Comparison of ENCODE assay signal across 18 cellular contexts in genomic region chr20:59064214-59064722, GRCh38. TPM values are rescaled to one million over a fixed set of nuclear protein-coding genes. Genes with fewer than 3 reads are reported as not detected.
DNase-seq lines count a peak whose midpoint lies in the region; ATAC-seq, FAIRE-seq and TF ChIP-seq lines count a peak whose summit lies in the region.
"Had no signal": no experiment of that assay in that cellular context is flagged by ENCODE, and none has a peak within 500 bp of the region (broad histone marks: within the 10 kb centered on the region; RNA-seq: fewer than 3 reads in every experiment).

No MANE protein-coding gene starts in this region.

- H3K9ac ChIP-seq in endothelial cell of umbilical vein (replicated peaks; ENCODE audit: extremely low read depth, insufficient read depth, low read length) (no peak overlapping the region), stomach smooth muscle (ENCODE audit: low read length in 2 of 2) (peak overlapping the region in 1 of 2 donors; percentile 22)

- intact Hi-C loops in Right ventricle myocardium superior (cut with DNase I) (no loop called here), endothelial cell of umbilical vein (cut with micrococcal nuclease) (no loop called here)
- intact Hi-C loops in naive thymus-derived CD4-positive, alpha-beta T cell (cut with micrococcal nuclease) = no loop called here

- no peak for DNase-seq in cardiac muscle cell (ENCODE audit: low read depth in 1 of 2, low spot score in 1 of 2)
- DNase-seq in Right ventricle myocardium superior = no peak
- peak; percentile 33 for DNase-seq in NCI-H2171 (lab: John Stamatoyannopoulos, UW)
- no peak for DNase-seq in endothelial cell of umbilical vein (ENCODE audit: low read depth, low spot score)
- DNase-seq in HuH-7 (ENCODE audit: low spot score) = no peak
- no peak for DNase-seq in immature natural killer cell
- no peak for DNase-seq in naive thymus-derived CD4-positive, alpha-beta T cell
- DNase-seq: ACHN; activated CD8-positive, alpha-beta memory T cell treated with anti-CD3 and anti-CD28 coated beads, Interleukin-2, amount 50 U/mL, for 48 hours; central memory CD4-positive, alpha-beta T cell; stimulated activated CD4-positive, alpha-beta T cell treated with anti-CD3 and anti-CD28 coated beads, Interleukin-15, amount 100 ng/mL, for 24 hours had no signal

- ATAC-seq in Right ventricle myocardium superior (ENCODE audit: poor library complexity) = no peak
- ATAC-seq in naive thymus-derived CD4-positive, alpha-beta T cell = no peak
- ATAC-seq: WTC11 had no signal

- no peak for TF ChIP-seq POLR2A in endothelial cell of umbilical vein (IDR thresholded peaks at IDR 0.05; ENCODE audit: low read depth, low read length)

- TF ChIP-seq CTCF in cardiac muscle cell (IDR thresholded peaks at IDR 0.05; ENCODE audit: low read depth, low read length) = no peak
- TF ChIP-seq CTCF in endothelial cell of umbilical vein (IDR thresholded peaks at IDR 0.05; ENCODE audit: extremely low read depth in 1 of 2, insufficient read depth in 1 of 2, low read depth in 1 of 2, low read length in 2 of 2) = no peak

- H4K20me1 ChIP-seq in endothelial cell of umbilical vein (replicated peaks; ENCODE audit: control insufficient read depth, extremely low read depth, insufficient read depth, low read length) = no peaks in the 10 kb centered on the region

- POLR2A ChIA-PET in endothelial cell of umbilical vein (lab: Charles Lee) = interaction anchor here (0.9 kb wide), 1 partner anchor 21 kb away, joined by 3 read pairs; no protein-coding TSS in a partner anchor
- POLR2A ChIA-PET in naive thymus-derived CD4-positive, alpha-beta T cell (lab: Charles Lee) = interaction anchor here (1.0 kb wide), 1 partner anchor 15 kb away, joined by 3 read pairs; no protein-coding TSS in a partner anchor

- H3K9me3 Mint-ChIP-seq in immature natural killer cell = no peaks in the 10 kb centered on the region
- no peaks in the 10 kb centered on the region for H3K9me3 Mint-ChIP-seq in naive thymus-derived CD4-positive, alpha-beta T cell

- H2AFZ ChIP-seq in endothelial cell of umbilical vein (ENCODE audit: low read depth, low read length) = no peak overlapping the region

- H3K9me1 ChIP-seq in endothelial cell of umbilical vein (replicated peaks; ENCODE audit: control insufficient read depth, extremely low read depth, insufficient read depth, low read length) = no peaks in the 10 kb centered on the region

- H3K27me3 ChIP-seq in cardiac muscle cell (no peaks in the 10 kb centered on the region), endothelial cell of umbilical vein (ENCODE audit: control insufficient read depth in 2 of 2, insufficient read depth in 2 of 2, low read length in 2 of 2) (peaks cover 4 to 24% of the 10 kb centered on the region in 2 experiments), stomach smooth muscle (ENCODE audit: control insufficient read depth in 1 of 2, insufficient read depth in 2 of 2, low read length in 2 of 2) (no peaks in the 10 kb centered on the region)
- H3K27me3 ChIP-seq in naive thymus-derived CD4-positive, alpha-beta T cell (ENCODE audit: control insufficient read depth in 2 of 2, insufficient read depth in 2 of 2, low read length in 2 of 2) = no peaks in the 10 kb centered on the region
- H3K27me3 ChIP-seq: tibial nerve had no signal

- H3K9me3 ChIP-seq in cardiac muscle cell (ENCODE audit: low read depth) (no peaks in the 10 kb centered on the region), endothelial cell of umbilical vein (replicated peaks; ENCODE audit: control insufficient read depth, insufficient read depth, low read length) (no peaks in the 10 kb centered on the region), stomach smooth muscle (ENCODE audit: control insufficient read depth in 2 of 2, low read length in 2 of 2) (no peaks in the 10 kb centered on the region)
- H3K9me3 ChIP-seq in naive thymus-derived CD4-positive, alpha-beta T cell (ENCODE audit: control insufficient read depth in 2 of 3, low read length in 3 of 3) = no peaks in the 10 kb centered on the region
- H3K9me3 ChIP-seq: tibial nerve had no signal

- peak overlapping the region; percentile 86 for H3K4me2 ChIP-seq in endothelial cell of umbilical vein (ENCODE audit: insufficient read depth, low read length)

- no peaks in the 10 kb centered on the region for H3K4me1 Mint-ChIP-seq in immature natural killer cell
- no peaks in the 10 kb centered on the region for H3K4me1 Mint-ChIP-seq in naive thymus-derived CD4-positive, alpha-beta T cell

- no TSS peak for BruUV-seq in endothelial cell of umbilical vein (replicated peaks; lab: Mats Ljungman, UMichigan)

- H3K4me1 ChIP-seq in cardiac muscle cell (ENCODE audit: low read depth) (peaks cover 22% of the 10 kb centered on the region), endothelial cell of umbilical vein (ENCODE audit: control insufficient read depth, extremely low read depth, insufficient read depth, low read length) (peaks cover 14% of the 10 kb centered on the region), stomach smooth muscle (ENCODE audit: control insufficient read depth, insufficient read depth, low read length) (peaks cover 7% of the 10 kb centered on the region)
- H3K4me1 ChIP-seq in naive thymus-derived CD4-positive, alpha-beta T cell (ENCODE audit: control insufficient read depth in 2 of 2, insufficient read depth in 2 of 2, low read length in 2 of 2) = no peaks in the 10 kb centered on the region

- H3K27ac ChIP-seq in cardiac muscle cell (peak overlapping the region; percentile 78), endothelial cell of umbilical vein (ENCODE audit: insufficient read depth, low read depth, low read length) (no peak overlapping the region), stomach smooth muscle (ENCODE audit: low read length) (no peak overlapping the region)
- no peak overlapping the region for H3K27ac ChIP-seq in naive thymus-derived CD4-positive, alpha-beta T cell (ENCODE audit: low read depth, low read length)
- H3K27ac ChIP-seq: tibial nerve had no signal

- FAIRE-seq in endothelial cell of umbilical vein (lab: Jason Lieb, UNC) = no peak
- FAIRE-seq: D721Med had no signal

- H3K4me3 Mint-ChIP-seq in immature natural killer cell = no peak overlapping the region
- no peak overlapping the region for H3K4me3 Mint-ChIP-seq in naive thymus-derived CD4-positive, alpha-beta T cell
- H3K4me3 Mint-ChIP-seq: activated naive CD8-positive, alpha-beta T cell; WTC11 had no signal

- no peaks in the 10 kb centered on the region for H3K79me2 ChIP-seq in endothelial cell of umbilical vein (ENCODE audit: control insufficient read depth, insufficient read depth, low read length)

- H3K4me3 ChIP-seq in cardiac muscle cell (no peak overlapping the region), endothelial cell of umbilical vein (replicated peaks in 1 of 3; ENCODE audit: insufficient read depth in 1 of 3, low read depth in 1 of 3, low read length in 3 of 3) (no peak overlapping the region), stomach smooth muscle (ENCODE audit: low read length in 2 of 2) (peak overlapping the region; percentile 40 to 43)
- no peak overlapping the region for H3K4me3 ChIP-seq in naive thymus-derived CD4-positive, alpha-beta T cell (ENCODE audit: low read length)
- H3K4me3 ChIP-seq: lung, tibial nerve had no signal

- CTCF ChIA-PET in endothelial cell of umbilical vein (lab: Charles Lee) = interaction anchor here (0.8 to 2.1 kb wide), 4 partner anchors 8 to 24 kb away, joined by 3 to 10 read pairs (median 4); no protein-coding TSS in a partner anchor
- CTCF ChIA-PET in naive thymus-derived CD4-positive, alpha-beta T cell (lab: Charles Lee) = no interaction called here

- no peak overlapping the region for H3K27ac Mint-ChIP-seq in immature natural killer cell
- no peak overlapping the region for H3K27ac Mint-ChIP-seq in naive thymus-derived CD4-positive, alpha-beta T cell
- H3K27ac Mint-ChIP-seq: activated naive CD8-positive, alpha-beta T cell; WTC11 had no signal

- H3K36me3 Mint-ChIP-seq in immature natural killer cell = no peaks in the 10 kb centered on the region
- H3K36me3 Mint-ChIP-seq in naive thymus-derived CD4-positive, alpha-beta T cell = no peaks in the 10 kb centered on the region
- H3K36me3 Mint-ChIP-seq: activated naive CD8-positive, alpha-beta T cell; WTC11 had no signal

- peaks cover 5 to 9% (median 8%) of the 10 kb centered on the region in 3 donors for H3K27me3 Mint-ChIP-seq in immature natural killer cell (ENCODE audit: low read depth in 3 of 3)
- H3K27me3 Mint-ChIP-seq in naive thymus-derived CD4-positive, alpha-beta T cell = peaks cover 0 to 61% (median 3%) of the 10 kb centered on the region in 5 donors

- dilution Hi-C loops in endothelial cell of umbilical vein (cut with MboI; ENCODE audit: extremely low pct_ligation_motif_present, low sequenced_read_pairs) = no loop called here

- H3K36me3 ChIP-seq in cardiac muscle cell (no peaks in the 10 kb centered on the region), endothelial cell of umbilical vein (ENCODE audit: control insufficient read depth in 2 of 2, extremely low read depth in 1 of 2, insufficient read depth in 2 of 2, low read length in 2 of 2) (no peaks in the 10 kb centered on the region), stomach smooth muscle (ENCODE audit: control insufficient read depth in 2 of 2, insufficient read depth in 2 of 2, low read length in 2 of 2) (no peaks in the 10 kb centered on the region)
- no peaks in the 10 kb centered on the region for H3K36me3 ChIP-seq in naive thymus-derived CD4-positive, alpha-beta T cell (ENCODE audit: control insufficient read depth in 2 of 3, insufficient read depth in 3 of 3, low read length in 3 of 3)
- H3K36me3 ChIP-seq: tibial nerve had no signal

RNA-seq across cellular contexts. Expression of gene PRELID3B, which starts 21.7 kb away (rescaled TPM):
- total RNA-seq in cardiac muscle cell (37.6 and 40.9 TPM in 2 replicates), Right ventricle myocardium superior (37.6 TPM), endothelial cell of umbilical vein (47.4 and 57.2 TPM in 2 replicates)
- polyA plus RNA-seq in cardiac muscle cell (30.0 and 39.5 TPM in 2 replicates), endothelial cell of umbilical vein (12.1 and 14.9 TPM in 2 replicates), immature natural killer cell (10 to 100 TPM; 31.5 to 43.3 (median 37.8) TPM)
- polyA plus RNA-seq in endothelial cell of umbilical vein (2011; cell fraction: cytosol; rRNA removed) = 26.1 and 28.8 TPM in 2 replicates
- polyA plus RNA-seq in endothelial cell of umbilical vein (2011; cell fraction: nucleus; rRNA removed) = 15.9 and 16.0 TPM in 2 replicates
- 43.9 and 54.5 TPM in 2 replicates for polyA plus RNA-seq in endothelial cell of umbilical vein (2012)
- polyA minus RNA-seq in endothelial cell of umbilical vein = 88.1 and 114 TPM in 2 replicates
- polyA minus RNA-seq in endothelial cell of umbilical vein (2011; cell fraction: cytosol; rRNA and poly(A)+ RNA removed) = 126 TPM
- 17.4 and 22.8 TPM in 2 replicates for polyA minus RNA-seq in endothelial cell of umbilical vein (2011; cell fraction: nucleus; rRNA and poly(A)+ RNA removed)
- 10 to 100 TPM; 37.1 to 70.4 (median 44.0) TPM for total RNA-seq in naive thymus-derived CD4-positive, alpha-beta T cell
- 10 to 100 TPM; 17.6 to 27.4 TPM for polyA plus RNA-seq in naive thymus-derived CD4-positive, alpha-beta T cell

RNA-seq across cellular contexts. Expression of gene ATP5F1E, which starts 32.1 kb away (rescaled TPM):
- total RNA-seq in cardiac muscle cell (17.9 and 34.9 TPM in 2 replicates), Right ventricle myocardium superior (143 TPM), endothelial cell of umbilical vein (107 and 114 TPM in 2 replicates)
- polyA plus RNA-seq in cardiac muscle cell (211 and 281 TPM in 2 replicates), endothelial cell of umbilical vein (20.2 and 29.0 TPM in 2 replicates), immature natural killer cell (100 to 1,000 TPM in 1 of 3 donors, 10 to 100 TPM in 2; 43.3 to 138 (median 91.7) TPM)
- 52.0 and 63.6 TPM in 2 replicates for polyA plus RNA-seq in endothelial cell of umbilical vein (2011; cell fraction: cytosol; rRNA removed)
- polyA plus RNA-seq in endothelial cell of umbilical vein (2011; cell fraction: nucleus; rRNA removed) = 21.9 and 28.7 TPM in 2 replicates
- polyA plus RNA-seq in endothelial cell of umbilical vein (2012) = 124 and 221 TPM in 2 replicates
- 13.2 and 13.4 TPM in 2 replicates for polyA minus RNA-seq in endothelial cell of umbilical vein
- 24.8 TPM for polyA minus RNA-seq in endothelial cell of umbilical vein (2011; cell fraction: cytosol; rRNA and poly(A)+ RNA removed)
- 34.2 and 44.0 TPM in 2 replicates for polyA minus RNA-seq in endothelial cell of umbilical vein (2011; cell fraction: nucleus; rRNA and poly(A)+ RNA removed)
- total RNA-seq in naive thymus-derived CD4-positive, alpha-beta T cell = 10 to 100 TPM; 57.0 to 81.7 (median 67.4) TPM
- polyA plus RNA-seq in naive thymus-derived CD4-positive, alpha-beta T cell = 10 to 100 TPM; 31.4 to 75.7 TPM

RNA-seq across cellular contexts. Expression of gene TUBB1, which starts 45.0 kb away (rescaled TPM):
- total RNA-seq in cardiac muscle cell (0.03 TPM in 1 of 2 replicates, not detected in the other), Right ventricle myocardium superior (0.22 TPM), endothelial cell of umbilical vein (not detected in 2 replicates)
- polyA plus RNA-seq in cardiac muscle cell (0.06 TPM in 1 of 2 replicates, not detected in the other), endothelial cell of umbilical vein (0.02 and 0.04 TPM in 2 replicates), immature natural killer cell (10 to 100 TPM in 1 of 3 donors, 1 to 10 TPM in 2; 2.6 to 22.5 (median 4.3) TPM)
- polyA plus RNA-seq in endothelial cell of umbilical vein (2011; cell fraction: cytosol; rRNA removed) = 0.01 TPM in 1 of 2 replicates, not detected in the other
- polyA plus RNA-seq in endothelial cell of umbilical vein (2011; cell fraction: nucleus; rRNA removed) = 0.13 and 0.20 TPM in 2 replicates
- 0.11 and 0.15 TPM in 2 replicates for polyA plus RNA-seq in endothelial cell of umbilical vein (2012)
- not detected in 2 replicates for polyA minus RNA-seq in endothelial cell of umbilical vein
- not detected for polyA minus RNA-seq in endothelial cell of umbilical vein (2011; cell fraction: cytosol; rRNA and poly(A)+ RNA removed)
- polyA minus RNA-seq in endothelial cell of umbilical vein (2011; cell fraction: nucleus; rRNA and poly(A)+ RNA removed) = not detected in 2 replicates
- total RNA-seq in naive thymus-derived CD4-positive, alpha-beta T cell = 1 to 10 TPM in 1 of 5 experiments, under 1 TPM in 1, not detected in 3; 0.98 to 9.5 TPM
- polyA plus RNA-seq in naive thymus-derived CD4-positive, alpha-beta T cell = under 1 TPM; 0.14 to 0.22 TPM
- total RNA-seq: HT1080, WTC11 had no signal

RNA-seq across cellular contexts. Expression of gene CTSZ, which starts 57.2 kb away (rescaled TPM):
- total RNA-seq in cardiac muscle cell (60.6 and 71.3 TPM in 2 replicates), Right ventricle myocardium superior (133 TPM), endothelial cell of umbilical vein (299 and 304 TPM in 2 replicates)
- polyA plus RNA-seq in cardiac muscle cell (3.7 and 6.6 TPM in 2 replicates), endothelial cell of umbilical vein (323 and 387 TPM in 2 replicates), immature natural killer cell (10 to 100 TPM in 1 of 3 donors, 1 to 10 TPM in 2; 2.6 to 10.5 (median 5.8) TPM)
- 384 and 406 TPM in 2 replicates for polyA plus RNA-seq in endothelial cell of umbilical vein (2011; cell fraction: cytosol; rRNA removed)
- 161 and 176 TPM in 2 replicates for polyA plus RNA-seq in endothelial cell of umbilical vein (2011; cell fraction: nucleus; rRNA removed)
- polyA plus RNA-seq in endothelial cell of umbilical vein (2012) = 295 and 377 TPM in 2 replicates
- 334 TPM in 2 replicates for polyA minus RNA-seq in endothelial cell of umbilical vein
- 43.1 TPM for polyA minus RNA-seq in endothelial cell of umbilical vein (2011; cell fraction: cytosol; rRNA and poly(A)+ RNA removed)
- 47.0 and 69.2 TPM in 2 replicates for polyA minus RNA-seq in endothelial cell of umbilical vein (2011; cell fraction: nucleus; rRNA and poly(A)+ RNA removed)
- 100 to 1,000 TPM in 1 of 5 experiments, 10 to 100 TPM in 4; 29.5 to 165 (median 34.1) TPM for total RNA-seq in naive thymus-derived CD4-positive, alpha-beta T cell
- polyA plus RNA-seq in naive thymus-derived CD4-positive, alpha-beta T cell = 1 to 10 TPM; 1.0 to 3.0 TPM

Comparison
In these comparisons a context has a peak if more than half of its experiments do, and no peak if none do; other contexts are left out.
1. H3K4me3 ChIP-seq: peak in stomach smooth muscle (2 of 2); none in cardiac muscle cell (single experiment), endothelial cell of umbilical vein (0 of 3) and naive thymus-derived CD4-positive, alpha-beta T cell (single experiment).